Comparison of ENCODE assay signal across 38 cellular contexts in the genomic region with DNA sequence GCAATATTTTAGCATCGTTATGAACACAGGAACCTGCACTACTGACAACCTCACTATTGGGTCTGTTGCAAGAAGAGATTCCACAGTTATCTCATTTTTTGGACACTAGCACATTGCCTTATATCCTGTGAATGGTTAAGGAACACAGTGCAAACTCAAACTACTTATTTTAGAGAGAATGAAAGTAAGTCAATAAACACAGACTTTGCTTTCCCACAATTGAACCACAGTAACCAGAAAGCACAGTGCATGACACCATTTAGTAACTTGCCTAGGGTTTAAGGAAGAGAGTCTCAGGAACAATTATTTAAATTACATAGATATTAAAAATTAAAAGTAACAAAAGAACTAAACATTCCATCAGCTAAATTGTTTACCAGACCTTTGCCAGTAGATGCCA.
"Had no signal": no experiment of that assay in that cellular context is flagged by ENCODE, and none has a peak within 500 bp of the region (broad histone marks: within the 10 kb centered on the region; RNA-seq: fewer than 3 reads in every experiment).

No MANE protein-coding gene starts in this region.

- H3K4me3 ChIP-seq: adrenal gland, ascending aorta, body of pancreas, breast epithelium, cardiac muscle cell had no signal

- H3K27ac ChIP-seq: adrenal gland, ascending aorta, body of pancreas, brain microvascular endothelial cell, breast epithelium, cardiac muscle cell had no signal

- H3K4me1 Mint-ChIP-seq: activated naive CD4-positive, alpha-beta T cell treated with anti-CD3 and anti-CD28 coated beads, Interleukin-2, amount 10 ng/mL, durations not matched to agents 7 days and 5 days; activated naive CD4-positive, alpha-beta T cell treated with anti-CD3 and anti-CD28 coated beads, Interleukin-2, amount 50 U/mL, for 24 hours; activated naive CD8-positive, alpha-beta T cell treated with anti-CD3 and anti-CD28 coated beads for 36 hours; activated naive CD8-positive, alpha-beta T cell treated with anti-CD3 and anti-CD28 coated beads, Interleukin-2, amount 10 ng/mL, durations not matched to agents 7 days and 5 days; activated naive CD8-positive, alpha-beta T cell treated with anti-CD3 and anti-CD28 coated beads, Interleukin-2, amount 50 U/mL, for 24 hours; activated T-helper 17 cell treated with anti-CD3 and anti-CD28 coated beads, Interleukin-2, amount 50 U/mL, for 72 hours; central memory CD8-positive, alpha-beta T cell had no signal

- H3K9me3 ChIP-seq: adrenal gland, ascending aorta, body of pancreas, breast epithelium had no signal

- H3K36me3 Mint-ChIP-seq: activated naive CD4-positive, alpha-beta T cell treated with anti-CD3 and anti-CD28 coated beads, Interleukin-2, amount 10 ng/mL, durations not matched to agents 7 days and 5 days; activated naive CD4-positive, alpha-beta T cell treated with anti-CD3 and anti-CD28 coated beads, Interleukin-2, amount 50 U/mL, for 24 hours; activated naive CD4-positive, alpha-beta T cell treated with anti-CD3 and anti-CD28 coated beads, Interleukin-2, amount 50 U/mL, for 72 hours; activated naive CD8-positive, alpha-beta T cell; activated naive CD8-positive, alpha-beta T cell treated with anti-CD3 and anti-CD28 coated beads for 36 hours; activated naive CD8-positive, alpha-beta T cell treated with anti-CD3 and anti-CD28 coated beads, Interleukin-2, amount 10 ng/mL, durations not matched to agents 7 days and 5 days; brain had no signal

- H3K27me3 ChIP-seq: adrenal gland, ascending aorta, body of pancreas, brain microvascular endothelial cell, breast epithelium, cardiac muscle cell had no signal

- H3K27me3 Mint-ChIP-seq: activated naive CD4-positive, alpha-beta T cell treated with anti-CD3 and anti-CD28 coated beads, Interleukin-2, amount 10 ng/mL, durations not matched to agents 7 days and 5 days; activated naive CD4-positive, alpha-beta T cell treated with anti-CD3 and anti-CD28 coated beads, Interleukin-2, amount 50 U/mL, for 24 hours; activated naive CD8-positive, alpha-beta T cell; activated naive CD8-positive, alpha-beta T cell treated with anti-CD3 and anti-CD28 coated beads for 36 hours; activated naive CD8-positive, alpha-beta T cell treated with anti-CD3 and anti-CD28 coated beads, Interleukin-2, amount 10 ng/mL, durations not matched to agents 7 days and 5 days; activated naive CD8-positive, alpha-beta T cell treated with anti-CD3 and anti-CD28 coated beads, Interleukin-2, amount 50 U/mL, for 24 hours; activated T-cell treated with anti-CD3 and anti-CD28 coated beads, Interleukin-2, amount 50 U/mL, for 24 hours; activated T-helper 17 cell treated with anti-CD3 and anti-CD28 coated beads, Interleukin-2, amount 50 U/mL, for 72 hours; brain; central memory CD8-positive, alpha-beta T cell had no signal

- H3K4me3 Mint-ChIP-seq: activated naive CD4-positive, alpha-beta T cell treated with anti-CD3 and anti-CD28 coated beads for 36 hours; activated naive CD4-positive, alpha-beta T cell treated with anti-CD3 and anti-CD28 coated beads, Interleukin-2, amount 10 ng/mL, durations not matched to agents 7 days and 5 days; activated naive CD4-positive, alpha-beta T cell treated with anti-CD3 and anti-CD28 coated beads, Interleukin-2, amount 50 U/mL, for 24 hours; activated naive CD8-positive, alpha-beta T cell; activated naive CD8-positive, alpha-beta T cell treated with anti-CD3 and anti-CD28 coated beads for 36 hours; activated naive CD8-positive, alpha-beta T cell treated with anti-CD3 and anti-CD28 coated beads, Interleukin-2, amount 10 ng/mL, durations not matched to agents 7 days and 5 days; activated naive CD8-positive, alpha-beta T cell treated with anti-CD3 and anti-CD28 coated beads, Interleukin-2, amount 50 U/mL, for 24 hours; activated T-cell treated with anti-CD3 and anti-CD28 coated beads, Interleukin-2, amount 50 U/mL, for 24 hours; activated T-cell treated with anti-CD3 and anti-CD28 coated beads, Interleukin-2, amount 50 U/mL, for 4 hours; activated T-cell treated with anti-CD3 and anti-CD28 coated beads, Interleukin-2, amount 50 U/mL, for 72 hours; activated T-helper 1 cell treated with anti-CD3 and anti-CD28 coated beads, Interleukin-12 subunit alpha, Interleukin-12 subunit beta, Interleukin-2, Interleukin-4 antibody, amounts not matched to agents 30 ng/mL and 10 ng/mL and 1 ng/mL, durations not matched to agents 14 hours and 24 hours and 36 hours; activated T-helper 17 cell treated with anti-CD3 and anti-CD28 coated beads, Interleukin-2, amount 50 U/mL, for 72 hours; brain; central memory CD8-positive, alpha-beta T cell had no signal

- H3K9me3 Mint-ChIP-seq: activated naive CD4-positive, alpha-beta T cell treated with anti-CD3 and anti-CD28 coated beads, Interleukin-2, amount 50 U/mL, for 24 hours; brain had no signal

- H3K27ac Mint-ChIP-seq: activated naive CD4-positive, alpha-beta T cell treated with anti-CD3 and anti-CD28 coated beads for 36 hours; activated naive CD4-positive, alpha-beta T cell treated with anti-CD3 and anti-CD28 coated beads, Interleukin-2, amount 10 ng/mL, durations not matched to agents 7 days and 5 days; activated naive CD4-positive, alpha-beta T cell treated with anti-CD3 and anti-CD28 coated beads, Interleukin-2, amount 50 U/mL, for 24 hours; activated naive CD4-positive, alpha-beta T cell treated with anti-CD3 and anti-CD28 coated beads, Interleukin-2, amount 50 U/mL, for 72 hours; activated naive CD8-positive, alpha-beta T cell; activated naive CD8-positive, alpha-beta T cell treated with anti-CD3 and anti-CD28 coated beads for 36 hours; activated naive CD8-positive, alpha-beta T cell treated with anti-CD3 and anti-CD28 coated beads, Interleukin-2, amount 10 ng/mL, durations not matched to agents 7 days and 5 days; activated naive CD8-positive, alpha-beta T cell treated with anti-CD3 and anti-CD28 coated beads, Interleukin-2, amount 50 U/mL, for 24 hours; activated T-cell treated with anti-CD3 and anti-CD28 coated beads, Interleukin-2, amount 50 U/mL, for 24 hours; activated T-cell treated with anti-CD3 and anti-CD28 coated beads, Interleukin-2, amount 50 U/mL, for 72 hours; activated T-helper 1 cell treated with anti-CD3 and anti-CD28 coated beads, Interleukin-12 subunit alpha, Interleukin-12 subunit beta, Interleukin-2, Interleukin-4 antibody, amounts not matched to agents 30 ng/mL and 10 ng/mL and 1 ng/mL, durations not matched to agents 14 hours and 24 hours and 36 hours; activated T-helper 17 cell treated with anti-CD3 and anti-CD28 coated beads, Interleukin-2, amount 50 U/mL, for 72 hours; activated T-helper 2 cell treated with anti-CD3 and anti-CD28 coated beads, Interferon-gamma antibody, Interleukin-2, Interleukin-4, amounts not matched to agents 10 μg/mL and 5 μg/mL and 100 μg/mL, durations not matched to agents 14 hours and 24 hours and 36 hours; brain had no signal

- DNase-seq: activated effector memory CD4-positive, alpha-beta T cell treated with anti-CD3 and anti-CD28 coated beads, Interleukin-2, amount 50 U/mL, for 16 hours; activated effector memory CD4-positive, alpha-beta T cell treated with Interleukin-2 at 50 U/mL for 16 hours; activated gamma-delta T cell; activated gamma-delta T cell treated with Interleukin-2 at 50 U/mL for 16 hours; activated naive CD4-positive, alpha-beta T cell; activated naive CD4-positive, alpha-beta T cell treated with anti-CD3 and anti-CD28 coated beads for 36 hours; activated naive CD4-positive, alpha-beta T cell treated with anti-CD3 and anti-CD28 coated beads, Interleukin-2, amount 10 ng/mL, durations not matched to agents 7 days and 5 days; activated naive CD4-positive, alpha-beta T cell treated with anti-CD3 and anti-CD28 coated beads, Interleukin-2, amount 50 U/mL, for 16 hours; activated naive CD4-positive, alpha-beta T cell treated with Interleukin-2 at 50 U/mL for 16 hours; activated naive CD8-positive, alpha-beta T cell treated with anti-CD3 and anti-CD28 coated beads for 36 hours; activated naive CD8-positive, alpha-beta T cell treated with anti-CD3 and anti-CD28 coated beads, Interleukin-2, amount 10 ng/mL, durations not matched to agents 7 days and 5 days; activated naive CD8-positive, alpha-beta T cell treated with anti-CD3 and anti-CD28 coated beads, Interleukin-2, amount 50 U/mL, for 24 hours; activated T-cell treated with anti-CD3 and anti-CD28 coated beads, Interleukin-2, amount 50 U/mL, for 1 hour; activated T-cell treated with anti-CD3 and anti-CD28 coated beads, Interleukin-2, amount 50 U/mL, for 24 hours; activated T-cell treated with anti-CD3 and anti-CD28 coated beads, Interleukin-2, amount 50 U/mL, for 4 hours; activated T-cell treated with anti-CD3 and anti-CD28 coated beads, Interleukin-2, amount 50 U/mL, for 48 hours; activated T-cell treated with anti-CD3 and anti-CD28 coated beads, Interleukin-2, amount 50 U/mL, for 72 hours; adrenal gland; amniotic stem cell; amygdala; anterior cingulate cortex; aorta; body of pancreas; brain microvascular endothelial cell; caudate nucleus; central memory CD4-positive, alpha-beta T cell; cerebellar nuclear complex had no signal

- H3K36me3 ChIP-seq: adrenal gland, ascending aorta, brain microvascular endothelial cell, breast epithelium, cardiac muscle cell had no signal

- H3K4me1 ChIP-seq: adrenal gland, ascending aorta, body of pancreas, breast epithelium had no signal

- ATAC-seq: activated naive CD4-positive, alpha-beta T cell treated with anti-CD3 and anti-CD28 coated beads, Interleukin-2, amount 50 U/mL, for 72 hours; activated naive CD8-positive, alpha-beta T cell treated with anti-CD3 and anti-CD28 coated beads, Interleukin-2, amount 50 U/mL, for 24 hours; activated T-cell treated with anti-CD3 and anti-CD28 coated beads, Interleukin-2, amount 50 U/mL, for 4 hours; activated T-cell treated with anti-CD3 and anti-CD28 coated beads, Interleukin-2, amount 50 U/mL, for 72 hours; activated T-helper 17 cell treated with anti-CD3 and anti-CD28 coated beads, Interleukin-2, amount 50 U/mL, for 72 hours; body of pancreas had no signal
